1 cellular context compared by ENCODE assay signal in genomic region chr5:132293992-132294727, GRCh38.
TF ChIP-seq lines count a peak whose summit lies in the region.

SLC22A4 (plus strand) TSS chr5:132294394; CDS start chr5:132294617, 223 bp downstream.

TF ChIP-seq in HepG2, 621 proteins besides CTCF, POLR2A, EP300 and RAD21 (continued from another document and continues in another):
- TF ChIP-seq GMEB1 (CRISPR knock-in tag; IDR thresholded peaks at IDR 0.05; ENCODE audit: borderline replicate concordance), result peak; percentile 42; the same call in 1 of the 2 replicates
- no peak for TF ChIP-seq ZFP36 (IDR thresholded peaks at IDR 0.05; ENCODE audit: borderline replicate concordance, low read depth, low read length, partially characterized antibody)
- no peak for TF ChIP-seq BCLAF1 (IDR thresholded peaks at IDR 0.05)
- TF ChIP-seq BCL3 (CRISPR knock-in tag; IDR thresholded peaks at IDR 0.05), result peak; percentile 17; the same call in 1 of the 2 replicates
- no peak for TF ChIP-seq MIXL1 (CRISPR knock-in tag; IDR thresholded peaks at IDR 0.05)
- no peak for TF ChIP-seq ZNF644 (CRISPR knock-in tag; IDR thresholded peaks at IDR 0.05; ENCODE audit: low read depth)
- no peak for TF ChIP-seq ARID2 (CRISPR knock-in tag; IDR thresholded peaks at IDR 0.05; ENCODE audit: borderline replicate concordance)
- TF ChIP-seq STAT6 (CRISPR knock-in tag; IDR thresholded peaks at IDR 0.05; ENCODE audit: borderline replicate concordance), result peak; percentile 42; the same call in 1 of the 2 replicates
- peak; percentile 77 for TF ChIP-seq KDM4B (CRISPR knock-in tag; IDR thresholded peaks at IDR 0.05)
- 0 out of 2 replicates have a peak, but pooled peaks have one; percentile 34 for TF ChIP-seq BRCA1 (CRISPR knock-in tag; IDR thresholded peaks at IDR 0.05)
- no peak for TF ChIP-seq ZNF382 (CRISPR knock-in tag; IDR thresholded peaks at IDR 0.05; ENCODE audit: borderline replicate concordance)
- 0 out of 2 replicates have a peak, but pooled peaks have one; percentile 23 for TF ChIP-seq ZNF501 (CRISPR knock-in tag; IDR thresholded peaks at IDR 0.05)
- no peak for TF ChIP-seq NONO (IDR thresholded peaks at IDR 0.05)
- TF ChIP-seq NONO (CRISPR knock-in tag; conservative IDR thresholded peaks at IDR 0.05), result 0 out of 2 replicates have a peak, but pooled peaks have one; percentile 7
- no peak for TF ChIP-seq ZNF160 (CRISPR knock-in tag; IDR thresholded peaks at IDR 0.05)
- TF ChIP-seq SSRP1 (CRISPR knock-in tag; IDR thresholded peaks at IDR 0.05), result no peak
- TF ChIP-seq POLR2AphosphoS5 (IDR thresholded peaks at IDR 0.05; ENCODE audit: low read depth, low read length), result peak; percentile 82
- peak; percentile 30 for TF ChIP-seq MED1 (CRISPR knock-in tag; IDR thresholded peaks at IDR 0.05)
- TF ChIP-seq HMG20B (CRISPR knock-in tag; conservative IDR thresholded peaks at IDR 0.05), result no peak
- no peak for TF ChIP-seq ATM (IDR thresholded peaks at IDR 0.05; ENCODE audit: borderline replicate concordance)
- no peak for TF ChIP-seq ZNF550 (CRISPR knock-in tag; IDR thresholded peaks at IDR 0.05; ENCODE audit: borderline replicate concordance)
- peak; percentile 56 for TF ChIP-seq ZNF747 (CRISPR knock-in tag; IDR thresholded peaks at IDR 0.05; ENCODE audit: borderline replicate concordance)
- TF ChIP-seq KDM1A (CRISPR knock-in tag; IDR thresholded peaks at IDR 0.05), result 0 out of 2 replicates have a peak, but pooled peaks have one; percentile 36
- TF ChIP-seq ZNF350 (CRISPR knock-in tag; IDR thresholded peaks at IDR 0.05; ENCODE audit: borderline replicate concordance, low read depth), result peak; percentile 74; the same call in 1 of the 2 replicates
- TF ChIP-seq ZSCAN22 (CRISPR knock-in tag; IDR thresholded peaks at IDR 0.05), result 0 out of 2 replicates have a peak, but pooled peaks have one; percentile 29
- no peak; the same call in 1 of the 2 replicates for TF ChIP-seq ZNF558 (CRISPR knock-in tag; IDR thresholded peaks at IDR 0.05; ENCODE audit: borderline replicate concordance)
- no peak for TF ChIP-seq SOX6 (IDR thresholded peaks at IDR 0.05)
- TF ChIP-seq SOX6 (CRISPR knock-in tag; IDR thresholded peaks at IDR 0.05), result no peak; the same call in 1 of the 2 replicates
- peak; percentile 75; the same call in 1 of the 2 replicates for TF ChIP-seq ZNF543 (CRISPR knock-in tag; IDR thresholded peaks at IDR 0.05)
- no peak for TF ChIP-seq ELK4 (CRISPR knock-in tag; IDR thresholded peaks at IDR 0.05; ENCODE audit: borderline replicate concordance)
- no peak for TF ChIP-seq NBN (conservative IDR thresholded peaks at IDR 0.05)
- TF ChIP-seq FOXO4 (CRISPR knock-in tag; conservative IDR thresholded peaks at IDR 0.05), result 0 out of 2 replicates have a peak, but pooled peaks have one; percentile 75
- no peak for TF ChIP-seq ZNF512B (CRISPR knock-in tag; IDR thresholded peaks at IDR 0.05; ENCODE audit: borderline replicate concordance)
- TF ChIP-seq KDM2A (CRISPR knock-in tag; IDR thresholded peaks at IDR 0.05; ENCODE audit: borderline replicate concordance, low read depth), result peak; percentile 83
- TF ChIP-seq ASH2L (IDR thresholded peaks at IDR 0.05; ENCODE audit: insufficient read length, low read depth, low read length), result peak; percentile 64
- TF ChIP-seq ZUFSP (CRISPR knock-in tag; IDR thresholded peaks at IDR 0.05; ENCODE audit: borderline replicate concordance), result no peak
- no peak for TF ChIP-seq ZNF180 (CRISPR knock-in tag; IDR thresholded peaks at IDR 0.05; ENCODE audit: borderline replicate concordance, low read depth)
- no peak for TF ChIP-seq MAFK (conservative IDR thresholded peaks at IDR 0.05 in 1 of 2, IDR thresholded peaks at IDR 0.05 in 1 of 2; ENCODE audit: low read length in 2 of 2)
- TF ChIP-seq WIZ (CRISPR knock-in tag; IDR thresholded peaks at IDR 0.05), result no peak; the same call in 1 of the 2 replicates
- TF ChIP-seq ZNF430 (CRISPR knock-in tag; IDR thresholded peaks at IDR 0.05), result no peak
- TF ChIP-seq HOXA5 (CRISPR knock-in tag; IDR thresholded peaks at IDR 0.05), result peak; percentile 58
- no peak; the same call in 1 of the 2 replicates for TF ChIP-seq ISL2 (CRISPR knock-in tag; IDR thresholded peaks at IDR 0.05)
- TF ChIP-seq PREB (CRISPR knock-in tag; IDR thresholded peaks at IDR 0.05), result no peak
- no peak for TF ChIP-seq NFYB (CRISPR knock-in tag; IDR thresholded peaks at IDR 0.05)
- TF ChIP-seq NKX3-1 (CRISPR knock-in tag; IDR thresholded peaks at IDR 0.05), result no peak; the same call in 1 of the 2 replicates
- TF ChIP-seq ZNF333 (CRISPR knock-in tag; IDR thresholded peaks at IDR 0.05; ENCODE audit: borderline replicate concordance), result no peak
- no peak for TF ChIP-seq THAP7 (CRISPR knock-in tag; IDR thresholded peaks at IDR 0.05)
